8 cellular contexts compared by ENCODE assay signal in the genomic region with DNA sequence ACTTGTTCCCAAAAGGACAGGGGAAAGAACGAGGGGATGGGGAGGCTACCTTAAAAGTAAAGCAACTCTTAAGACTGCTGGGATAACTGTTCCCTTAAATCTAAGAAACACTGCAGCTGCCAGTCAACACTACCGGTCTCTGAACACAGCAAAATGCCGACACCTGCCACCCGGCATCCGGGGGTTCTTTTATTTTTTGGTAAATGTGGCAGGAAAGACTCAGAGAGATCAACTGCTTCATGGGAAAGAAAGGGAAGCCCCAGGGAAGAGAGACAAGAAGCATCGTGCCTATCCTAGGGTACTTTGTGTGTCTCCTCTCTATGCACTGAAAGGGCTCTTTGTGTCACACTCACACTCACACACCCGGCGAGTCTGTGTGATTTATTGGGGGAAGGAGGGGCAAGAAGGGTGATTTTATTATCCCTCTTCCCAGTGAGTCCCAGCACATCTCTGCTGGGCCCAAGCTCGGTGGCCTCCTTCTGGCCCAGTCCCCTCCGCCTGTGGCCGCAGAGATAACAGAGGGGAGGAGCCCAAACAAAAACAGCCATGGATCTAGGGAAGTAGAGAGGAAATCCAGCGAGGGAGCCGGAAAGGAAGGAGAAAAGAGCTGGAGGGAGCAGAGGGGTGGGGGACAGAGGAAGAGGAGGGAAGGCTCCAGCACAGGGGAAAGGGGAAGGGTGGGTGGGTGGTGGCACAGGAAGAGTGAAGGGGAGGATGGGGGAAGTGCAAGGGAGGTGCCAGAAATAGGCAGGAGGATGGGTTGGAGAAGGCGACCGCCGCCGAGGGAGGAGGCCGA. TPM values are rescaled to one million over a fixed set of nuclear protein-coding genes. Genes with fewer than 3 reads are reported as not detected.
A peak's percentile ranks its signal among the peaks of the same experiment; 100 is the strongest.
DNase-seq lines count a peak whose midpoint lies in the region; ATAC-seq, FAIRE-seq and TF ChIP-seq lines count a peak whose summit lies in the region.

No MANE protein-coding gene starts in this region.

- no peak overlapping the region for H3K9ac ChIP-seq in HCT116 (ENCODE audit: low read length)
- H3K9ac ChIP-seq in SU-DHL-6 (ENCODE audit: low read length) = peak overlapping the region; percentile 24; the same call in 1 of the 2 replicates

- TF ChIP-seq POLR2A in HCT116 (IDR thresholded peaks at IDR 0.05; ENCODE audit: borderline replicate concordance, extremely low read depth, insufficient read depth, insufficient read length) = no peak

- no TSS peak for BruUV-seq in HCT116 (replicated peaks; lab: Mats Ljungman, UMichigan)

- CTCF ChIA-PET in CD4-positive, alpha-beta T cell (lab: Charles Lee) = interaction anchor here (0.7 to 1.1 kb wide), 3 partner anchors 21 to 162 kb away, joined by 3 read pairs; no protein-coding TSS in a partner anchor
- CTCF ChIA-PET in HCT116 (lab: Charles Lee) = interaction anchor here (0.7 kb wide), 1 partner anchor 116 kb away, joined by 3 read pairs; no protein-coding TSS in a partner anchor

- ATAC-seq in CD4-positive, alpha-beta T cell (ENCODE audit: poor library complexity) = no peak
- no peak for ATAC-seq in HCT116

- intact Hi-C loops in CD4-positive, alpha-beta T cell (cut with DNase I, micrococcal nuclease) = loop anchor here (1.0 to 5.0 kb wide), 7 partner anchors 21 to 170 kb away; no protein-coding TSS in a partner anchor
- intact Hi-C loops in HCT116 (cut with micrococcal nuclease) = loop anchor here (2.0 kb wide), 1 partner anchor 125 kb away; no protein-coding TSS in a partner anchor
- intact Hi-C loops in dendritic cell treated with granulocyte-macrophage colony-stimulating factor and Interleukin-4, amounts not matched to agents 40 ng/mL and 50 ng/mL, for 4 days (cut with micrococcal nuclease) = loop anchor here (5.0 to 10.0 kb wide), 3 partner anchors 100 to 147 kb away; no protein-coding TSS in a partner anchor

- H3K36me3 Mint-ChIP-seq in CD4-positive, alpha-beta T cell (ENCODE audit: low read depth) = peaks cover 39% of the 10 kb centered on the region
- peaks cover 7% of the 10 kb centered on the region for H3K36me3 Mint-ChIP-seq in dendritic cell treated with granulocyte-macrophage colony-stimulating factor and Interleukin-4, amounts not matched to agents 40 ng/mL and 50 ng/mL, for 4 days (ENCODE audit: low read depth)
- peaks cover 50% of the 10 kb centered on the region for H3K36me3 Mint-ChIP-seq in stimulated activated naive CD8-positive, alpha-beta T cell treated with anti-CD3 and anti-CD28 coated beads, Interleukin-15, Interleukin-2, amounts not matched to agents 100 ng/mL and 50 ng/mL, for 24 hours (ENCODE audit: low read depth)

- H2AFZ ChIP-seq in HCT116 (ENCODE audit: low read depth, low read length, poor library complexity, severe bottlenecking) (no peak overlapping the region), SU-DHL-6 (ENCODE audit: low read depth, low read length, severe bottlenecking) (peak overlapping the region; percentile 23)

- FAIRE-seq in D721Med (lab: Jason Lieb, UNC) = no peak

- RAD21 ChIA-PET in HCT116 (lab: Charles Lee; ENCODE audit: low non-redundant PET in 1 of 2, low total read pairs in 2 of 2, uncharacterized antibody in 2 of 2, unreplicated experiment in 2 of 2) = no interaction called here

- H3K4me2 ChIP-seq in HCT116 (ENCODE audit: low read length) (peak overlapping the region; percentile 97), SU-DHL-6 (ENCODE audit: low read depth, low read length, poor library complexity, severe bottlenecking) (peak overlapping the region; percentile 57)

- no peaks in the 10 kb centered on the region for H3K36me3 ChIP-seq in HCT116 (ENCODE audit: control insufficient read depth in 1 of 2, insufficient read depth in 2 of 2, low read length in 2 of 2)
- no peaks in the 10 kb centered on the region for H3K36me3 ChIP-seq in SU-DHL-6 (ENCODE audit: low read length)

- H3K4me3 ChIP-seq in HCT116 (replicated peaks in 1 of 2; ENCODE audit: low read depth in 1 of 2, low read length in 2 of 2) = peak overlapping the region; percentile 51 to 64
- peak overlapping the region; percentile 58 for H3K4me3 ChIP-seq in SU-DHL-6 (ENCODE audit: insufficient read depth, low read length, poor library complexity, severe bottlenecking)

- no peaks in the 10 kb centered on the region for H3K79me2 ChIP-seq in HCT116 (ENCODE audit: insufficient read depth, low read length)
- H3K79me2 ChIP-seq in SU-DHL-6 (ENCODE audit: insufficient read depth, low read length) = no peaks in the 10 kb centered on the region

- H3K4me1 Mint-ChIP-seq in CD4-positive, alpha-beta T cell (ENCODE audit: low read depth) = peaks cover 68% of the 10 kb centered on the region
- peaks cover 43% of the 10 kb centered on the region for H3K4me1 Mint-ChIP-seq in dendritic cell treated with granulocyte-macrophage colony-stimulating factor and Interleukin-4, amounts not matched to agents 40 ng/mL and 50 ng/mL, for 4 days (ENCODE audit: low read depth)
- peaks cover 62% of the 10 kb centered on the region for H3K4me1 Mint-ChIP-seq in stimulated activated naive CD8-positive, alpha-beta T cell treated with anti-CD3 and anti-CD28 coated beads, Interleukin-15, Interleukin-2, amounts not matched to agents 100 ng/mL and 50 ng/mL, for 24 hours (ENCODE audit: low read depth)

- peaks cover 6 to 13% of the 10 kb centered on the region in 2 experiments for H3K4me1 ChIP-seq in HCT116 (ENCODE audit: control insufficient read depth in 1 of 2, insufficient read depth in 2 of 2, low read length in 2 of 2)

- no peaks in the 10 kb centered on the region for H3K9me3 Mint-ChIP-seq in CD4-positive, alpha-beta T cell
- H3K9me3 Mint-ChIP-seq in dendritic cell treated with granulocyte-macrophage colony-stimulating factor and Interleukin-4, amounts not matched to agents 40 ng/mL and 50 ng/mL, for 4 days = no peaks in the 10 kb centered on the region
- no peaks in the 10 kb centered on the region for H3K9me3 Mint-ChIP-seq in stimulated activated naive CD8-positive, alpha-beta T cell treated with anti-CD3 and anti-CD28 coated beads, Interleukin-15, Interleukin-2, amounts not matched to agents 100 ng/mL and 50 ng/mL, for 24 hours

- H3K9me2 ChIP-seq in HCT116 (ENCODE audit: insufficient read depth) = no peaks in the 10 kb centered on the region
- no peaks in the 10 kb centered on the region for H3K9me2 ChIP-seq in SU-DHL-6 (replicated peaks; ENCODE audit: insufficient read depth, low read length)

- 0 out of 2 replicates have a peak, but pooled peaks cover 5% of the 10 kb centered on the region for H3F3A ChIP-seq in SU-DHL-6 (ENCODE audit: insufficient read depth)

- H3K4me3 Mint-ChIP-seq in CD4-positive, alpha-beta T cell = peak overlapping the region; percentile 97
- H3K4me3 Mint-ChIP-seq in dendritic cell treated with granulocyte-macrophage colony-stimulating factor and Interleukin-4, amounts not matched to agents 40 ng/mL and 50 ng/mL, for 4 days = peak overlapping the region; percentile 79
- peak overlapping the region; percentile 84 for H3K4me3 Mint-ChIP-seq in stimulated activated naive CD8-positive, alpha-beta T cell treated with anti-CD3 and anti-CD28 coated beads, Interleukin-15, Interleukin-2, amounts not matched to agents 100 ng/mL and 50 ng/mL, for 24 hours

- no peaks in the 10 kb centered on the region for H3K27me3 Mint-ChIP-seq in CD4-positive, alpha-beta T cell
- peaks cover 6% of the 10 kb centered on the region for H3K27me3 Mint-ChIP-seq in dendritic cell treated with granulocyte-macrophage colony-stimulating factor and Interleukin-4, amounts not matched to agents 40 ng/mL and 50 ng/mL, for 4 days
- no peaks in the 10 kb centered on the region for H3K27me3 Mint-ChIP-seq in stimulated activated naive CD8-positive, alpha-beta T cell treated with anti-CD3 and anti-CD28 coated beads, Interleukin-15, Interleukin-2, amounts not matched to agents 100 ng/mL and 50 ng/mL, for 24 hours

- POLR2A ChIA-PET in CD4-positive, alpha-beta T cell (lab: Charles Lee) = interaction anchor here (0.8 to 1.7 kb wide), 8 partner anchors 18 to 171 kb away, joined by 3 to 9 read pairs (median 6); no protein-coding TSS in a partner anchor
- POLR2A ChIA-PET in HCT116 (lab: Charles Lee) = no interaction called here

- H3K27ac Mint-ChIP-seq in CD4-positive, alpha-beta T cell = peak overlapping the region; percentile 93
- peak overlapping the region; percentile 61 for H3K27ac Mint-ChIP-seq in dendritic cell treated with granulocyte-macrophage colony-stimulating factor and Interleukin-4, amounts not matched to agents 40 ng/mL and 50 ng/mL, for 4 days
- peak overlapping the region; percentile 98 for H3K27ac Mint-ChIP-seq in stimulated activated naive CD8-positive, alpha-beta T cell treated with anti-CD3 and anti-CD28 coated beads, Interleukin-15, Interleukin-2, amounts not matched to agents 100 ng/mL and 50 ng/mL, for 24 hours

- H3K27me3 ChIP-seq in CD4-positive, alpha-beta T cell (ENCODE audit: control insufficient read depth, insufficient read depth, low read length) = no peaks in the 10 kb centered on the region
- H3K27me3 ChIP-seq in HCT116 (ENCODE audit: insufficient read depth, low read length) (no peaks in the 10 kb centered on the region), SU-DHL-6 (ENCODE audit: low read length) (no peaks in the 10 kb centered on the region)

- no peak for TF ChIP-seq RAD21 in HCT116 (IDR thresholded peaks at IDR 0.05; ENCODE audit: low read depth)

- no peak for TF ChIP-seq CTCF in CD4-positive, alpha-beta T cell (IDR thresholded peaks at IDR 0.05)
- TF ChIP-seq CTCF in HCT116 (IDR thresholded peaks at IDR 0.05 in 2 of 3, conservative IDR thresholded peaks at IDR 0.05 in 1 of 3; ENCODE audit: borderline replicate concordance in 1 of 3, insufficient read depth in 1 of 3, low read depth in 2 of 3, low read length in 2 of 3) (no peak), SU-DHL-6 (IDR thresholded peaks at IDR 0.05; ENCODE audit: insufficient read depth, low read length, poor library complexity, severe bottlenecking) (no peak), D721Med (IDR thresholded peaks at IDR 0.05; ENCODE audit: insufficient read depth, missing control alignments) (no peak)

- H3K27ac ChIP-seq in CD4-positive, alpha-beta T cell (ENCODE audit: low read depth, low read length) = peak overlapping the region; percentile 94
- no peak overlapping the region for H3K27ac ChIP-seq in HCT116 (ENCODE audit: low read depth, low read length)
- H3K27ac ChIP-seq in SU-DHL-6 (ENCODE audit: low read depth, low read length) = no peak overlapping the region

- no peaks in the 10 kb centered on the region for H4K20me1 ChIP-seq in HCT116 (ENCODE audit: insufficient read depth)
- no peaks in the 10 kb centered on the region for H4K20me1 ChIP-seq in SU-DHL-6 (ENCODE audit: low read depth, low read length)

- peak in 2 of 10 experiments; percentile 22 to 23 for DNase-seq in CD4-positive, alpha-beta T cell
- DNase-seq in HCT116 (ENCODE audit: low read depth, low spot score) (no peak), left kidney (ENCODE audit: low read depth, low spot score) (peak; percentile 88), D721Med (ENCODE audit: insufficient read length, low spot score) (no peak), iPS-NIHi11 (ENCODE audit: low spot score) (no peak)

- H3K9me3 ChIP-seq in CD4-positive, alpha-beta T cell (ENCODE audit: control insufficient read depth, low read length) = no peaks in the 10 kb centered on the region
- H3K9me3 ChIP-seq in HCT116 (ENCODE audit: control insufficient read depth in 1 of 2, insufficient read depth in 1 of 2, low read depth in 1 of 2, low read length in 2 of 2) (no peaks in the 10 kb centered on the region), SU-DHL-6 (ENCODE audit: insufficient read depth, low read length) (no peaks in the 10 kb centered on the region)

RNA-seq across cellular contexts. Expression of a gene that starts 1.3 kb away (rescaled TPM):
- total RNA-seq in CD4-positive, alpha-beta T cell = 100 to 1,000 TPM; 419 TPM
- 18.5 TPM for total RNA-seq in HCT116 (2021; ENCODE audit: unreplicated experiment)
- polyA plus RNA-seq in HCT116 (2012) = 19.3 and 20.2 TPM in 2 replicates

Comparison
In these comparisons a context has a peak if more than half of its experiments do, and no peak if none do; other contexts are left out.
1. RNA of a gene that starts 1.3 kb away (total RNA-seq): 419 TPM in CD4-positive, alpha-beta T cell; 18.5 TPM in HCT116 (single experiment); every median in the first group is over 10 times any median in the second.
2. Peak in every context shown above with its lines, with median percentiles within 50 percentile points of each other: H3K27ac Mint-ChIP-seq and H3K4me3 Mint-ChIP-seq.